ENCODE assay signal across 12 cellular contexts in genomic region chr4:107734120-107734519, GRCh38. TPM values are rescaled to one million over a fixed set of nuclear protein-coding genes. Genes with fewer than 3 reads are reported as not detected.
DNase-seq lines count a peak whose midpoint lies in the region; ATAC-seq and TF ChIP-seq lines count a peak whose summit lies in the region.
"Had no signal": no experiment of that assay in that cellular context is flagged by ENCODE, and none has a peak within 500 bp of the region (broad histone marks: within the 10 kb centered on the region; RNA-seq: fewer than 3 reads in every experiment).

No MANE protein-coding gene starts in this region.

- H3K4me3 Mint-ChIP-seq in activated CD4-positive, alpha-beta T cell treated with anti-CD3 and anti-CD28 coated beads, Interleukin-2, amount 10 ng/mL, durations not matched to agents 7 days and 5 days = no peak overlapping the region
- H3K4me3 Mint-ChIP-seq in osteocyte (ENCODE audit: unreplicated experiment) = no peak overlapping the region
- H3K4me3 Mint-ChIP-seq: CD4-positive, CD25-positive, alpha-beta regulatory T cell had no signal

- H3K36me3 Mint-ChIP-seq in activated CD4-positive, alpha-beta T cell treated with anti-CD3 and anti-CD28 coated beads, Interleukin-2, amount 10 ng/mL, durations not matched to agents 7 days and 5 days (ENCODE audit: low read depth) = no peaks in the 10 kb centered on the region
- H3K36me3 Mint-ChIP-seq in osteocyte (ENCODE audit: unreplicated experiment) = no peaks in the 10 kb centered on the region
- H3K36me3 Mint-ChIP-seq: CD4-positive, CD25-positive, alpha-beta regulatory T cell had no signal

- TF ChIP-seq CTCF in astrocyte of the spinal cord (IDR thresholded peaks at IDR 0.05; ENCODE audit: low read depth, low read length) (peak; percentile 30), osteocyte (IDR thresholded peaks at IDR 0.05) (peak; percentile 33)

- CTCF ChIA-PET in activated CD4-positive, alpha-beta T cell treated with anti-CD3 and anti-CD28 coated beads, Interleukin-2, amount 10 ng/mL, durations not matched to agents 7 days and 5 days (lab: Charles Lee) = no interaction called here

- DNase-seq in activated CD4-positive, alpha-beta T cell treated with anti-CD3 and anti-CD28 coated beads for 48 hours = peak; percentile 32
- DNase-seq in activated CD4-positive, alpha-beta T cell treated with anti-CD3 and anti-CD28 coated beads, Interleukin-2, amount 10 ng/mL, durations not matched to agents 7 days and 5 days = no peak
- no peak for DNase-seq in astrocyte of the spinal cord (ENCODE audit: low read depth, low spot score)
- DNase-seq in osteocyte (ENCODE audit: extremely low spot score, unreplicated experiment) = no peak
- no peak for DNase-seq in dedifferentiated amniotic fluid mesenchymal stem cell (ENCODE audit: extremely low spot score)
- DNase-seq in medulla oblongata (ENCODE audit: extremely low spot score) = no peak
- no peak for DNase-seq in activated CD4-positive, alpha-beta T cell treated with anti-CD3 and anti-CD28 coated beads, Interleukin-2, amount 50 U/mL, for 1 hour
- DNase-seq: activated T-cell treated with anti-CD3 and anti-CD28 coated beads for 4 hours; NCI-H526 treated with DMSO at 0.1 percent for 48 hours; stimulated activated naive CD4-positive, alpha-beta T cell had no signal

- H3K27ac Mint-ChIP-seq in activated CD4-positive, alpha-beta T cell treated with anti-CD3 and anti-CD28 coated beads, Interleukin-2, amount 10 ng/mL, durations not matched to agents 7 days and 5 days = no peak overlapping the region
- H3K27ac Mint-ChIP-seq in osteocyte (ENCODE audit: unreplicated experiment) = no peak overlapping the region
- H3K27ac Mint-ChIP-seq: CD4-positive, CD25-positive, alpha-beta regulatory T cell had no signal

- H3K9me3 Mint-ChIP-seq in activated CD4-positive, alpha-beta T cell treated with anti-CD3 and anti-CD28 coated beads, Interleukin-2, amount 10 ng/mL, durations not matched to agents 7 days and 5 days = no peaks in the 10 kb centered on the region
- H3K9me3 Mint-ChIP-seq in osteocyte (ENCODE audit: unreplicated experiment) = no peaks in the 10 kb centered on the region

- in situ Hi-C loops in astrocyte of the spinal cord (cut with HindIII; ENCODE audit: low sequenced_read_pairs) = no loop called here

- no peaks in the 10 kb centered on the region for H3K4me1 Mint-ChIP-seq in activated CD4-positive, alpha-beta T cell treated with anti-CD3 and anti-CD28 coated beads, Interleukin-2, amount 10 ng/mL, durations not matched to agents 7 days and 5 days
- H3K4me1 Mint-ChIP-seq in osteocyte (ENCODE audit: unreplicated experiment) = no peaks in the 10 kb centered on the region
- H3K4me1 Mint-ChIP-seq: CD4-positive, CD25-positive, alpha-beta regulatory T cell had no signal

- no peaks in the 10 kb centered on the region for H3K27me3 Mint-ChIP-seq in activated CD4-positive, alpha-beta T cell treated with anti-CD3 and anti-CD28 coated beads, Interleukin-2, amount 10 ng/mL, durations not matched to agents 7 days and 5 days
- H3K27me3 Mint-ChIP-seq in osteocyte (ENCODE audit: unreplicated experiment) = no peaks in the 10 kb centered on the region
- H3K27me3 Mint-ChIP-seq: CD4-positive, CD25-positive, alpha-beta regulatory T cell had no signal

- POLR2A ChIA-PET in activated CD4-positive, alpha-beta T cell treated with anti-CD3 and anti-CD28 coated beads, Interleukin-2, amount 10 ng/mL, durations not matched to agents 7 days and 5 days (lab: Charles Lee) = no interaction called here

- ATAC-seq in HG03565 (IDR thresholded peaks at IDR 0.05; ENCODE audit: unreplicated experiment) = peak; percentile 33

- no peak overlapping the region for H3K4me3 ChIP-seq in astrocyte of the spinal cord (ENCODE audit: low read depth, low read length)

RNA-seq across cellular contexts. Expression of gene PAPSS1, which starts 14.1 kb away (rescaled TPM):
- total RNA-seq in activated CD4-positive, alpha-beta T cell treated with anti-CD3 and anti-CD28 coated beads, Interleukin-2, amount 10 ng/mL, durations not matched to agents 7 days and 5 days = 10 to 100 TPM; 17.5 to 19.6 TPM
- total RNA-seq in osteocyte = 79.5 and 82.6 TPM in 2 replicates
